In the genomic region with DNA sequence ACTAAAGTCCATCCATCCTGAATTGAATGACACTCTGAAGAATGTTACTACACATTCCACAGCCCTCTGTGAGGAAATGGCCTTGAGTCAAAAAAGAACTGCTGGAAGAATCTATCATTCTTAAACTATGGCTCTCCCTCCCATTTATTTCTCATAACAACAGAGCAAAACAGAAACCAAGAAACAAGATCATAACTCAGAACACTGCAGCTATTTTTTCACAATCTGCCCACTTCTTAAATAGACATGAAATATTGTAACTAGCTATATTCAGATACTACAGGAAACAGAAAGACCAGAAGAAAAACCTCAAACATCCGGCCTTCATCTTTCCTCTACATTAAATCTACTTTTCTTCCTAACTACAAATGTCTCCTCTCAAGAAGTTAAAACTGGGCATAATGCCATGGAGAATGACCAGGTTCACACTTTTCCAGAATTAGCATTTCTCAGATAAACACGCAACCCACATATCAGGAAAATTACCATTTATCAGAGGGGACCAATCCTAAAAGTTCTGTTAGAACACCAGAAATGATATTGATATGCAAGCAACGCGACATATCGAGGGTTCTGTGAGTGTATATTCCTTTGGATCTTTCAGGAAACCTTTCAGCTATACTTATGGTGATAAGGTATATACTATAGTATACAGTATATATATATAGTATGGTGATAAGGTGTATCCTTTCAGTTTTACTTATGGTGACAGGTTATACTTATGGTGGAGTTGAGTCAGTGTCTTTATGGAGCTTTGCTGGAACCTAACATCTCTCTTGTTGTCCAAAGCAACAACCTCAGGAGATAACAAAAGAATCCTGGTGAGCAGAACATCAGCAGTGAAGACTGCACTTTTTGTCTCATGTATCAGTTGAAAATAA, we compare ENCODE assay signal across 8 cellular contexts.
A peak's percentile ranks its signal among the peaks of the same experiment; 100 is the strongest.
DNase-seq lines count a peak whose midpoint lies in the region; ATAC-seq and TF ChIP-seq lines count a peak whose summit lies in the region.

No MANE protein-coding gene starts in this region.

- intact Hi-C loops in activated CD4-positive, alpha-beta T cell treated with anti-CD3 and anti-CD28 coated beads for 36 hours (cut with DNase I, micrococcal nuclease) = loop anchor here (1.0 to 10.0 kb wide), 5 partner anchors 20 to 1030 kb away; a partner anchor contains a TSS
- intact Hi-C loops in PC-9 (cut with micrococcal nuclease; ENCODE audit: unreplicated experiment) = loop anchor here (5.0 kb wide), 1 partner anchor 367 kb away; no protein-coding TSS in a partner anchor

- no TSS peak for BruUV-seq in PC-9 (replicated peaks; lab: Mats Ljungman, UMichigan)

- 0 out of 2 replicates have a peak, but pooled peaks cover 3% of the 10 kb centered on the region for H3F3A ChIP-seq in PC-9 (ENCODE audit: insufficient read depth, low read depth)

- no peak overlapping the region for H2AFZ ChIP-seq in PC-9

- H3K9me3 ChIP-seq in PC-9 (ENCODE audit: insufficient read depth, low read depth) = no peaks in the 10 kb centered on the region
- no peaks in the 10 kb centered on the region for H3K9me3 ChIP-seq in skeletal muscle tissue (ENCODE audit: control insufficient read depth in 3 of 3, low read length in 3 of 3)

- H3K4me3 ChIP-seq in PC-9 (no peak overlapping the region), epithelial cell of proximal tubule (ENCODE audit: low read depth, low read length) (no peak overlapping the region), skeletal muscle tissue (ENCODE audit: low read length in 3 of 3) (no peak overlapping the region)

- peak; percentile 63 for ATAC-seq in activated CD4-positive, alpha-beta T cell treated with anti-CD3 and anti-CD28 coated beads for 36 hours
- ATAC-seq in HG02870 (IDR thresholded peaks at IDR 0.05; ENCODE audit: unreplicated experiment) = peak; percentile 49

- no peaks in the 10 kb centered on the region for H4K20me1 ChIP-seq in PC-9 (ENCODE audit: insufficient read depth)

- CTCF ChIA-PET in activated CD4-positive, alpha-beta T cell treated with anti-CD3 and anti-CD28 coated beads for 36 hours (lab: Charles Lee) = interaction anchor here (0.7 to 4.1 kb wide), 9 partner anchors 21 to 282 kb away, joined by 3 to 28 read pairs (median 5); a partner anchor contains a TSS
- CTCF ChIA-PET in PC-9 (lab: Charles Lee) = no interaction called here

- H3K4me2 ChIP-seq in PC-9 = no peak overlapping the region

- peaks cover 60% of the 10 kb centered on the region for H3K4me1 Mint-ChIP-seq in activated CD4-positive, alpha-beta T cell treated with anti-CD3 and anti-CD28 coated beads for 36 hours

- no peaks in the 10 kb centered on the region for H3K27me3 ChIP-seq in PC-9 (ENCODE audit: insufficient read depth, low read depth)
- no peaks in the 10 kb centered on the region for H3K27me3 ChIP-seq in skeletal muscle tissue (ENCODE audit: control insufficient read depth in 3 of 3, insufficient read depth in 3 of 3, low read length in 3 of 3)

- H3K4me1 ChIP-seq in PC-9 (replicated peaks; ENCODE audit: insufficient read depth) = no peaks in the 10 kb centered on the region; the same call in 1 of the 2 replicates
- peaks cover 4 to 12% (median 9%) of the 10 kb centered on the region in 3 donors for H3K4me1 ChIP-seq in skeletal muscle tissue (ENCODE audit: control insufficient read depth in 3 of 3, insufficient read depth in 3 of 3, low read length in 3 of 3)

- H3K36me3 ChIP-seq in PC-9 (ENCODE audit: low read depth) (no peaks in the 10 kb centered on the region), skeletal muscle tissue (ENCODE audit: control insufficient read depth in 3 of 3, insufficient read depth in 3 of 3, low read length in 3 of 3) (no peaks in the 10 kb centered on the region)

- no peak for TF ChIP-seq CTCF in PC-9 (conservative IDR thresholded peaks at IDR 0.05)
- TF ChIP-seq CTCF in epithelial cell of proximal tubule (conservative IDR thresholded peaks at IDR 0.05; ENCODE audit: low read depth, low read length) = no peak

- no peak overlapping the region for H3K9ac ChIP-seq in skeletal muscle tissue (ENCODE audit: low read depth in 1 of 3, low read length in 3 of 3)

- H3K4me3 Mint-ChIP-seq in activated CD4-positive, alpha-beta T cell treated with anti-CD3 and anti-CD28 coated beads for 36 hours = peak overlapping the region; percentile 92

- no peaks in the 10 kb centered on the region for H3K9me3 Mint-ChIP-seq in activated CD4-positive, alpha-beta T cell treated with anti-CD3 and anti-CD28 coated beads for 36 hours (ENCODE audit: low read depth)

- H3K27ac ChIP-seq in PC-9 = 0 out of 2 replicates have a peak overlapping the region, but pooled peaks have one; percentile 9
- peak overlapping the region; percentile 53 for H3K27ac ChIP-seq in skeletal muscle tissue (ENCODE audit: low read depth, low read length)

- H3K27ac Mint-ChIP-seq in activated CD4-positive, alpha-beta T cell treated with anti-CD3 and anti-CD28 coated beads for 36 hours = peak overlapping the region; percentile 95

- no peaks in the 10 kb centered on the region for H3K9me2 ChIP-seq in PC-9 (ENCODE audit: insufficient read depth)

- no peak for DNase-seq in activated CD4-positive, alpha-beta T cell treated with anti-CD3 and anti-CD28 coated beads for 36 hours
- no peak for DNase-seq in activated CD4-positive, alpha-beta T cell treated with anti-CD3 and anti-CD28 coated beads, Interleukin-2, amount 50 U/mL, for 4 hours
- DNase-seq in PC-9 (peak in 1 of 2 experiments; percentile 60), epithelial cell of proximal tubule (ENCODE audit: low read depth) (peak; percentile 4), DMS53 (lab: John Stamatoyannopoulos, UW) (no peak), NCI-H69 (lab: John Stamatoyannopoulos, UW) (no peak)

- peaks cover 3% of the 10 kb centered on the region for H3K36me3 Mint-ChIP-seq in activated CD4-positive, alpha-beta T cell treated with anti-CD3 and anti-CD28 coated beads for 36 hours (ENCODE audit: low read depth)

- H3K79me2 ChIP-seq in PC-9 (ENCODE audit: low read depth) = no peaks in the 10 kb centered on the region

- POLR2A ChIA-PET in activated CD4-positive, alpha-beta T cell treated with anti-CD3 and anti-CD28 coated beads for 36 hours (lab: Charles Lee) = interaction anchor here (0.6 to 3.4 kb wide), 7 partner anchors 21 to 255 kb away, joined by 3 to 22 read pairs (median 4); a partner anchor contains a TSS
- POLR2A ChIA-PET in PC-9 (lab: Charles Lee; ENCODE audit: unreplicated experiment) = interaction anchor here (0.6 kb wide), 1 partner anchor 60 kb away, joined by 6 read pairs; a partner anchor contains a TSS

- H3K27me3 Mint-ChIP-seq in activated CD4-positive, alpha-beta T cell treated with anti-CD3 and anti-CD28 coated beads for 36 hours = no peaks in the 10 kb centered on the region
